In genomic region chr7:55469271-55469681, GRCh38 we compare ENCODE assay signal across 12 cellular contexts.
DNase-seq lines count a peak whose midpoint lies in the region; ATAC-seq and TF ChIP-seq lines count a peak whose summit lies in the region.
"Had no signal": no experiment of that assay in that cellular context is flagged by ENCODE, and none has a peak within 500 bp of the region (broad histone marks: within the 10 kb centered on the region; RNA-seq: fewer than 3 reads in every experiment).

No MANE protein-coding gene starts in this region.

- no peak overlapping the region for H2AK5ac ChIP-seq in mesenchymal stem cell (ENCODE audit: low read length, severe bottlenecking)

- no peak overlapping the region for H4K91ac ChIP-seq in mesenchymal stem cell (ENCODE audit: low read length)

- H2BK12ac ChIP-seq in mesenchymal stem cell (ENCODE audit: low read length in 2 of 2) = no peak overlapping the region

- H3K4me3 ChIP-seq in mesenchymal stem cell (ENCODE audit: insufficient read depth in 1 of 2, low read depth in 1 of 2, low read length in 2 of 2) (no peak overlapping the region), Karpas-422 (ENCODE audit: low read length) (no peak overlapping the region)
- H3K4me3 ChIP-seq: suprapubic skin had no signal

- H3K27ac ChIP-seq in CD4-positive, alpha-beta T cell (ENCODE audit: low read depth, low read length) = peak overlapping the region; percentile 79
- H3K27ac ChIP-seq in mesenchymal stem cell (ENCODE audit: low read length, poor library complexity, severe bottlenecking) = peak overlapping the region; percentile 17
- H3K27ac ChIP-seq in Karpas-422 (ENCODE audit: low read length) = no peak overlapping the region
- H3K27ac ChIP-seq: HL-60, suprapubic skin had no signal

- no peak overlapping the region for H2BK15ac ChIP-seq in mesenchymal stem cell (ENCODE audit: low read depth, poor library complexity, severe bottlenecking)

- H3K36me3 ChIP-seq in mesenchymal stem cell (ENCODE audit: control insufficient read depth in 1 of 2, insufficient read depth in 2 of 2, low read depth in 1 of 2, low read length in 2 of 2) = peaks cover 35 to 70% of the 10 kb centered on the region in 2 experiments
- H3K36me3 ChIP-seq in Karpas-422 (ENCODE audit: insufficient read depth, low read length) = no peaks in the 10 kb centered on the region

- peak overlapping the region; percentile 89 for H3K27ac Mint-ChIP-seq in CD4-positive, alpha-beta T cell
- H3K27ac Mint-ChIP-seq in activated CD8-positive, alpha-beta T cell treated with anti-CD3 and anti-CD28 coated beads, Interleukin-2, amount 10 ng/mL, durations not matched to agents 7 days and 5 days = peak overlapping the region; percentile 52

- H3K4me1 Mint-ChIP-seq in CD4-positive, alpha-beta T cell (ENCODE audit: low read depth) = peaks cover 76% of the 10 kb centered on the region
- H3K4me1 Mint-ChIP-seq in activated CD8-positive, alpha-beta T cell treated with anti-CD3 and anti-CD28 coated beads, Interleukin-2, amount 10 ng/mL, durations not matched to agents 7 days and 5 days (ENCODE audit: low read depth) = peaks cover 34% of the 10 kb centered on the region

- WGBS in mesenchymal stem cell = 100% methylated on average over 2 of the region's 2 CpGs

- H3K36me3 Mint-ChIP-seq in CD4-positive, alpha-beta T cell (ENCODE audit: low read depth) = peaks cover 52% of the 10 kb centered on the region
- peaks cover 42% of the 10 kb centered on the region for H3K36me3 Mint-ChIP-seq in activated CD8-positive, alpha-beta T cell treated with anti-CD3 and anti-CD28 coated beads, Interleukin-2, amount 10 ng/mL, durations not matched to agents 7 days and 5 days (ENCODE audit: low read depth)

- H3K18ac ChIP-seq in mesenchymal stem cell (ENCODE audit: low read depth in 1 of 2, low read length in 2 of 2) = no peak overlapping the region

- H3K4me1 ChIP-seq in mesenchymal stem cell (ENCODE audit: control insufficient read depth, insufficient read depth, low read depth, low read length) (peaks cover 14% of the 10 kb centered on the region), Karpas-422 (ENCODE audit: low read length) (no peaks in the 10 kb centered on the region)
- H3K4me1 ChIP-seq: suprapubic skin had no signal

- no peak overlapping the region for H2BK120ac ChIP-seq in mesenchymal stem cell (ENCODE audit: low read depth, low read length)

- intact Hi-C loops in CD4-positive, alpha-beta T cell (cut with DNase I, micrococcal nuclease) = loop anchor here in 1 of 2 experiments (5.0 to 10.0 kb wide), 3 partner anchors 37 to 103 kb away; partner anchors contain the start of gene VOPP1

- H3K9me3 Mint-ChIP-seq in CD4-positive, alpha-beta T cell = no peaks in the 10 kb centered on the region
- H3K9me3 Mint-ChIP-seq in activated CD8-positive, alpha-beta T cell treated with anti-CD3 and anti-CD28 coated beads, Interleukin-2, amount 10 ng/mL, durations not matched to agents 7 days and 5 days (ENCODE audit: insufficient read depth) = no peaks in the 10 kb centered on the region

- peak in 9 of 10 experiments; percentile 25 to 49 (median 46) for DNase-seq in CD4-positive, alpha-beta T cell
- DNase-seq in LHCN-M2 (ENCODE audit: low read depth) (peak; percentile 18), mesenchymal stem cell (no peak), GF-D8 (lab: John Stamatoyannopoulos, UW) (no peak), Karpas-422 (no peak), COLO668 (lab: John Stamatoyannopoulos, UW; ENCODE audit: unreplicated experiment) (no peak)
- DNase-seq in activated CD8-positive, alpha-beta T cell treated with anti-CD3 and anti-CD28 coated beads, Interleukin-2, amount 10 ng/mL, durations not matched to agents 7 days and 5 days = peak; percentile 36
- DNase-seq: activated CD8-positive, alpha-beta memory T cell treated with anti-CD3 and anti-CD28 coated beads, Interleukin-2, amount 50 U/mL, for 4 hours; retina had no signal

- TF ChIP-seq CTCF in CD4-positive, alpha-beta T cell (IDR thresholded peaks at IDR 0.05) = no peak

- H3K79me1 ChIP-seq in mesenchymal stem cell (replicated peaks; ENCODE audit: low read length, poor library complexity, severe bottlenecking) = peaks cover 36% of the 10 kb centered on the region

- H3K4ac ChIP-seq in mesenchymal stem cell (ENCODE audit: low read depth in 1 of 2, low read length in 2 of 2) = no peak overlapping the region

- H3K23ac ChIP-seq in mesenchymal stem cell (ENCODE audit: low read length in 2 of 2) = no peak overlapping the region

- H3K9ac ChIP-seq in mesenchymal stem cell (ENCODE audit: low read length) (no peak overlapping the region), Karpas-422 (ENCODE audit: low read length) (no peak overlapping the region)

- no peak overlapping the region for H4K8ac ChIP-seq in mesenchymal stem cell (ENCODE audit: low read length)

- H2AFZ ChIP-seq in mesenchymal stem cell (ENCODE audit: low read depth, low read length) = no peak overlapping the region
- no peak overlapping the region for H2AFZ ChIP-seq in Karpas-422 (ENCODE audit: low read length)

- H3K4me2 ChIP-seq in mesenchymal stem cell (ENCODE audit: low read length, poor library complexity, severe bottlenecking) = no peak overlapping the region
- no peak overlapping the region for H3K4me2 ChIP-seq in Karpas-422 (ENCODE audit: low read depth, low read length, poor library complexity, severe bottlenecking)

- H3K9me3 ChIP-seq in CD4-positive, alpha-beta T cell (ENCODE audit: control insufficient read depth, low read length) = no peaks in the 10 kb centered on the region
- peaks cover 2% of the 10 kb centered on the region for H3K9me3 ChIP-seq in mesenchymal stem cell (ENCODE audit: control insufficient read depth, low read length)
- no peaks in the 10 kb centered on the region for H3K9me3 ChIP-seq in Karpas-422 (ENCODE audit: low read length)
- H3K9me3 ChIP-seq: suprapubic skin had no signal

- H4K20me1 ChIP-seq in Karpas-422 (ENCODE audit: insufficient read depth, low read depth, low read length) = no peaks in the 10 kb centered on the region

- POLR2A ChIA-PET in CD4-positive, alpha-beta T cell (lab: Charles Lee) = interaction anchor here (0.6 to 4.4 kb wide), 26 partner anchors 9 to 710 kb away, joined by 3 to 42 read pairs (median 4); partner anchors contain the start of genes LANCL2, SEC61G, SUMF2 and VOPP1
- POLR2A ChIA-PET in activated CD8-positive, alpha-beta T cell treated with anti-CD3 and anti-CD28 coated beads, Interleukin-2, amount 10 ng/mL, durations not matched to agents 7 days and 5 days (lab: Charles Lee) = interaction anchor here (1.8 kb wide), 1 partner anchor 65 kb away, joined by 10 read pairs; no protein-coding TSS in a partner anchor

- no peak overlapping the region for H3K14ac ChIP-seq in mesenchymal stem cell (ENCODE audit: low read length in 2 of 2)

- no peak overlapping the region for H2BK5ac ChIP-seq in mesenchymal stem cell (ENCODE audit: low read depth, low read length, poor library complexity, severe bottlenecking)

- H3K79me2 ChIP-seq in Karpas-422 (ENCODE audit: low read length) = no peaks in the 10 kb centered on the region

- CTCF ChIA-PET in CD4-positive, alpha-beta T cell (lab: Charles Lee) = interaction anchor here (1.3 to 1.5 kb wide), 5 partner anchors 36 to 105 kb away, joined by 3 to 4 read pairs (median 3); no protein-coding TSS in a partner anchor
- CTCF ChIA-PET in activated CD8-positive, alpha-beta T cell treated with anti-CD3 and anti-CD28 coated beads, Interleukin-2, amount 10 ng/mL, durations not matched to agents 7 days and 5 days (lab: Charles Lee) = interaction anchor here (0.7 to 2.2 kb wide), 8 partner anchors 9 to 217 kb away, joined by 3 to 14 read pairs (median 3); no protein-coding TSS in a partner anchor

- H3K27me3 Mint-ChIP-seq in CD4-positive, alpha-beta T cell = no peaks in the 10 kb centered on the region
- H3K27me3 Mint-ChIP-seq in activated CD8-positive, alpha-beta T cell treated with anti-CD3 and anti-CD28 coated beads, Interleukin-2, amount 10 ng/mL, durations not matched to agents 7 days and 5 days (ENCODE audit: low read depth) = no peaks in the 10 kb centered on the region

- H3K4me3 Mint-ChIP-seq in CD4-positive, alpha-beta T cell = peak overlapping the region; percentile 82
- no peak overlapping the region for H3K4me3 Mint-ChIP-seq in activated CD8-positive, alpha-beta T cell treated with anti-CD3 and anti-CD28 coated beads, Interleukin-2, amount 10 ng/mL, durations not matched to agents 7 days and 5 days

- no peaks in the 10 kb centered on the region for H3K9me2 ChIP-seq in Karpas-422 (replicated peaks; ENCODE audit: insufficient read depth, low read length)

- H3K27me3 ChIP-seq in CD4-positive, alpha-beta T cell (ENCODE audit: control insufficient read depth, insufficient read depth, low read length) = no peaks in the 10 kb centered on the region
- no peaks in the 10 kb centered on the region for H3K27me3 ChIP-seq in mesenchymal stem cell (ENCODE audit: control insufficient read depth in 1 of 2, insufficient read depth in 1 of 2, low read length in 2 of 2)
- H3K27me3 ChIP-seq in Karpas-422 (ENCODE audit: low read length) = no peaks in the 10 kb centered on the region
- H3K27me3 ChIP-seq: suprapubic skin had no signal

- ATAC-seq in CD4-positive, alpha-beta T cell (ENCODE audit: poor library complexity) = peak; percentile 89
- peak; percentile 66 for ATAC-seq in activated CD8-positive, alpha-beta T cell treated with anti-CD3 and anti-CD28 coated beads, Interleukin-2, amount 10 ng/mL, durations not matched to agents 7 days and 5 days
- ATAC-seq in GM21526 (IDR thresholded peaks at IDR 0.05; ENCODE audit: low FRiP score, unreplicated experiment) = no peak

Comparison
In these comparisons a context has a peak if more than half of its experiments do, and no peak if none do; other contexts are left out.
1. DNase-seq: peak in CD4-positive, alpha-beta T cell (9 of 10), LHCN-M2 (single experiment) and activated CD8-positive, alpha-beta T cell treated with anti-CD3 and anti-CD28 coated beads, Interleukin-2, amount 10 ng/mL, durations not matched to agents 7 days and 5 days (single experiment); none in mesenchymal stem cell (single experiment), GF-D8 (single experiment), Karpas-422 (single experiment) and COLO668 (single experiment).